7 cellular contexts compared by ENCODE assay signal in genomic region chr14:77301103-77301502, GRCh38. TPM values are rescaled to one million over a fixed set of nuclear protein-coding genes. Genes with fewer than 3 reads are reported as not detected.
DNase-seq lines count a peak whose midpoint lies in the region; ATAC-seq and TF ChIP-seq lines count a peak whose summit lies in the region.

No MANE protein-coding gene starts in this region.

- no peaks in the 10 kb centered on the region for H3K79me2 ChIP-seq in Loucy (ENCODE audit: insufficient read depth, low read length)

- peaks cover 14% of the 10 kb centered on the region for H3K4me1 Mint-ChIP-seq in T-helper 17 cell
- peaks cover 58% of the 10 kb centered on the region for H3K4me1 Mint-ChIP-seq in brain

- H3K9ac ChIP-seq in Loucy (ENCODE audit: low read depth, low read length, poor library complexity, severe bottlenecking) (no peak overlapping the region), skeletal muscle tissue (ENCODE audit: low read depth in 1 of 3, low read length in 3 of 3) (peak overlapping the region; percentile 8 to 80 (median 68))

- H3K4me1 ChIP-seq in Loucy (ENCODE audit: insufficient read depth, low read length, poor library complexity, severe bottlenecking) (no peaks in the 10 kb centered on the region), iPS DF 6.9 (ENCODE audit: control insufficient read depth, insufficient read depth, low read length) (no peaks in the 10 kb centered on the region), skeletal muscle tissue (ENCODE audit: control insufficient read depth in 3 of 3, insufficient read depth in 3 of 3, low read length in 3 of 3) (peaks cover 14 to 44% (median 29%) of the 10 kb centered on the region in 3 donors)

- no peaks in the 10 kb centered on the region for H4K20me1 ChIP-seq in Loucy (ENCODE audit: insufficient read depth, low read length, poor library complexity, severe bottlenecking)

- WGBS in iPS DF 6.9 (ENCODE audit: insufficient coverage, insufficient read length): no CpG with 5 or more reads among the region's 10 CpGs

- TF ChIP-seq CTCF in GM12872 (IDR thresholded peaks at IDR 0.05; ENCODE audit: insufficient read depth, low read depth, low read length) (peak; percentile 90), Loucy (conservative IDR thresholded peaks at IDR 0.05; ENCODE audit: low read length) (peak; percentile 84), brain (conservative IDR thresholded peaks at IDR 0.05) (peak; percentile 81 to 90)

- peaks cover 20% of the 10 kb centered on the region for H3K36me3 Mint-ChIP-seq in T-helper 17 cell (ENCODE audit: low read depth)
- H3K36me3 Mint-ChIP-seq in brain: peaks cover 33% of the 10 kb centered on the region

- ATAC-seq in T-helper 17 cell (no peak), GM21619 (IDR thresholded peaks at IDR 0.05; ENCODE audit: unreplicated experiment) (no peak)

- H3K4me3 ChIP-seq in Loucy (ENCODE audit: low read length, poor library complexity, severe bottlenecking) (no peak overlapping the region), iPS DF 6.9 (ENCODE audit: low read length) (no peak overlapping the region), skeletal muscle tissue (ENCODE audit: low read length in 3 of 3) (peak overlapping the region; percentile 59 to 72 (median 60))

- no peaks in the 10 kb centered on the region for H3K9me3 ChIP-seq in Loucy (ENCODE audit: insufficient read depth, low read depth, low read length)
- no peaks in the 10 kb centered on the region for H3K9me3 ChIP-seq in T-helper 17 cell (ENCODE audit: control insufficient read depth, low read length, poor library complexity, severe bottlenecking)
- no peaks in the 10 kb centered on the region for H3K9me3 ChIP-seq in iPS DF 6.9 (ENCODE audit: control insufficient read depth, insufficient read depth, low read length)
- H3K9me3 ChIP-seq in skeletal muscle tissue (ENCODE audit: control insufficient read depth in 3 of 3, low read length in 3 of 3): no peaks in the 10 kb centered on the region

- H2AFZ ChIP-seq in Loucy (ENCODE audit: low read length): no peak overlapping the region

- no peaks in the 10 kb centered on the region for H3K9me3 Mint-ChIP-seq in brain

- H3K27me3 Mint-ChIP-seq in T-helper 17 cell (no peaks in the 10 kb centered on the region), brain (peaks cover 7% of the 10 kb centered on the region)

- H3K27ac ChIP-seq in iPS DF 6.9 (ENCODE audit: low read length) (no peak overlapping the region), skeletal muscle tissue (ENCODE audit: low read depth, low read length) (no peak overlapping the region)

- DNase-seq in T-helper 17 cell (peak in 2 of 3 donors; percentile 18 to 32), iPS DF 6.9 (ENCODE audit: low read depth, low spot score) (peak; percentile 82)

- H3K36me3 ChIP-seq in Loucy (ENCODE audit: insufficient read depth, low read length): peaks cover 46% of the 10 kb centered on the region; the same call in 1 of the 2 replicates
- H3K36me3 ChIP-seq in iPS DF 6.9 (ENCODE audit: control insufficient read depth, insufficient read depth, low read length): peaks cover 6% of the 10 kb centered on the region; the same call in 1 of the 2 replicates
- peaks cover 18 to 31% (median 23%) of the 10 kb centered on the region in 3 donors for H3K36me3 ChIP-seq in skeletal muscle tissue (ENCODE audit: control insufficient read depth in 3 of 3, insufficient read depth in 3 of 3, low read length in 3 of 3)

- peak overlapping the region; percentile 51 for H3K27ac Mint-ChIP-seq in T-helper 17 cell
- H3K27ac Mint-ChIP-seq in brain: peak overlapping the region; percentile 15 to 87 (median 58)

- H3K4me3 Mint-ChIP-seq in T-helper 17 cell (no peak overlapping the region), brain (no peak overlapping the region)

- no peaks in the 10 kb centered on the region for H3K9me2 ChIP-seq in Loucy (replicated peaks; ENCODE audit: low read depth, low read length)

- H3K27me3 ChIP-seq in Loucy (ENCODE audit: insufficient read depth, low read length, poor library complexity, severe bottlenecking) (no peaks in the 10 kb centered on the region), iPS DF 6.9 (ENCODE audit: control insufficient read depth, insufficient read depth, low read length) (no peaks in the 10 kb centered on the region), skeletal muscle tissue (ENCODE audit: control insufficient read depth in 3 of 3, insufficient read depth in 3 of 3, low read length in 3 of 3) (no peaks in the 10 kb centered on the region)

- H3K4me2 ChIP-seq in Loucy (ENCODE audit: low read depth, low read length, poor library complexity, severe bottlenecking): no peak overlapping the region

- H3F3A ChIP-seq in Loucy (ENCODE audit: low read depth): no peaks in the 10 kb centered on the region

RNA-seq across cellular contexts. Expression of gene POMT2, which starts 19.6 kb away (rescaled TPM):
- 10 to 100 TPM in 1 of 2 donors, 1 to 10 TPM in 1; 8.8 to 11.4 TPM for total RNA-seq in T-helper 17 cell
- polyA plus RNA-seq in brain (ENCODE audit: insufficient read depth, low read depth, low replicate concordance): 11.1 TPM
- 14.6 TPM for total RNA-seq in skeletal muscle tissue

RNA-seq across cellular contexts. Expression of gene GSTZ1, which starts 19.7 kb away (rescaled TPM):
- total RNA-seq in T-helper 17 cell: 1 to 10 TPM; 5.5 to 7.5 TPM
- polyA plus RNA-seq in brain (ENCODE audit: insufficient read depth, low read depth, low replicate concordance): 65.2 TPM
- total RNA-seq in skeletal muscle tissue: 25.1 TPM

RNA-seq across cellular contexts. Expression of gene NGB, which starts 30.1 kb away (rescaled TPM):
- not detected for total RNA-seq in T-helper 17 cell
- 28.3 TPM for polyA plus RNA-seq in brain (ENCODE audit: insufficient read depth, low read depth, low replicate concordance)
- not detected for total RNA-seq in skeletal muscle tissue

Comparison
In these comparisons a context has a peak if more than half of its experiments do, and no peak if none do; other contexts are left out.
1. H3K4me3 ChIP-seq: peak in skeletal muscle tissue (3 of 3); none in Loucy (single experiment) and iPS DF 6.9 (single experiment).
2. Peak in every context shown above with its lines, with median percentiles within 50 percentile points of each other: CTCF ChIP-seq.